Comparison of ENCODE assay signal across 7 cellular contexts in the genomic region with DNA sequence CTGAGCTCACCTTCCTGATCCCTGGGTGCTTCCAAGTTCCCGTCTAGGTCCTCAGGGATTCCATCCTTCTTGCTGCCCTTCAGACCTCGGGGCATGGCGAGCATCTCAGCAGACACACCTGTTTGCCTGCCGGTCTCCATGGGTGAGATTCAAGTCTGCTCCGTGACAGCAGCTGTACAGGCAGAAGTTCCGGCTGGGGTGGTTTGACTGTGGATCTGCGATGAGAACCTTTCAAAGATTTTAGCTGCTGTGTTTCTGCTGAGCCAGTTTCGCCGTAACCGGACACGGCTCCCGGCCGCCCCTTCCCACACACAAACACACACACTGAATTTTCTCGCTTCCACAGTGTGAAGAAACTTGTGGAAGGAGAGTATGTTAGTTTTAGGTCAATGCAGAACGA. TPM values are rescaled to one million over a fixed set of nuclear protein-coding genes. Genes with fewer than 3 reads are reported as not detected.
"Had no signal": no experiment of that assay in that cellular context is flagged by ENCODE, and none has a peak within 500 bp of the region (broad histone marks: within the 10 kb centered on the region; RNA-seq: fewer than 3 reads in every experiment).

A gene (minus strand): TSS at position 140 of the 400 bp plus-strand sequence.

RNA-seq across cellular contexts. Expression of the gene that starts here (rescaled TPM):
- total RNA-seq: LHCN-M2, MCF 10A, PC-3, Peyer's patch, Right ventricle myocardium inferior, SJCRH30, SK-MEL-5 had no signal
